In genomic region chr2:160408575-160409291, GRCh38 we compare ENCODE assay signal across 8 cellular contexts.
DNase-seq lines count a peak whose midpoint lies in the region; ATAC-seq and TF ChIP-seq lines count a peak whose summit lies in the region.

No MANE protein-coding gene starts in this region.

- H3K27me3 ChIP-seq in AG04450 (ENCODE audit: control insufficient read depth, insufficient read depth, low read length) (no peaks in the 10 kb centered on the region), ectodermal cell (ENCODE audit: control insufficient read depth, insufficient read depth, low read length, poor library complexity, severe bottlenecking) (peaks cover 19% of the 10 kb centered on the region)

- DNase-seq in AG04450 (ENCODE audit: low read depth, low spot score) (no peak), LHCN-M2 (ENCODE audit: low read depth) (peak; percentile 37), naive B cell (no peak), cerebellar nuclear complex (lab: John Stamatoyannopoulos, UW) (no peak), germinal center (ENCODE audit: low spot score) (no peak), NAMALWA (ENCODE audit: low spot score) (no peak), foreskin melanocyte (no peak)

- TF ChIP-seq CTCF in AG04450 (IDR thresholded peaks at IDR 0.05; ENCODE audit: low read depth, low read length) = no peak; the same call in none of the 2 replicates

- H3K4me3 Mint-ChIP-seq in naive B cell = peak overlapping the region; percentile 88 to 96 (median 94)

- H3K4me1 Mint-ChIP-seq in naive B cell = peaks cover 44 to 75% (median 72%) of the 10 kb centered on the region in 3 donors

- peak overlapping the region; percentile 47 to 96 (median 94) for H3K27ac Mint-ChIP-seq in naive B cell

- CTCF ChIA-PET in AG04450 (lab: Charles Lee) = interaction anchor here (1.0 kb wide), 1 partner anchor 561 kb away, joined by 4 read pairs; no protein-coding TSS in a partner anchor

- H3K27ac ChIP-seq in AG04450 (ENCODE audit: low read depth, low read length) = peak overlapping the region; percentile 62
- peak overlapping the region; percentile 64 for H3K27ac ChIP-seq in ectodermal cell (ENCODE audit: insufficient read depth, low read depth, low read length, poor library complexity, severe bottlenecking)

- 11% methylated on average over 16 of the region's 16 CpGs for WGBS in ectodermal cell, 2 experiments

- POLR2A ChIA-PET in AG04450 (lab: Yijun Ruan, JAX) = interaction anchor here (0.7 kb wide), 1 partner anchor 87 kb away, joined by 3 read pairs; no protein-coding TSS in a partner anchor

- no peaks in the 10 kb centered on the region for H3K27me3 Mint-ChIP-seq in naive B cell

- H3K4me3 ChIP-seq in AG04450 (ENCODE audit: low read depth, low read length) (peak overlapping the region; percentile 52), ectodermal cell (ENCODE audit: insufficient read depth, low read depth, low read length) (peak overlapping the region; percentile 41)

- H3K36me3 Mint-ChIP-seq in naive B cell = peaks cover 0 to 7% of the 10 kb centered on the region in 2 donors

- ATAC-seq in naive B cell (ENCODE audit: low read depth in 2 of 2) = no peak

- no peaks in the 10 kb centered on the region for H3K36me3 ChIP-seq in ectodermal cell (ENCODE audit: control insufficient read depth, insufficient read depth, low read length)

- no peaks in the 10 kb centered on the region for H3K9me3 Mint-ChIP-seq in naive B cell

- H3K9me3 ChIP-seq in AG04450 (ENCODE audit: control insufficient read depth, insufficient read depth, low read length) (no peaks in the 10 kb centered on the region; the same call in 1 of the 2 replicates), ectodermal cell (ENCODE audit: control insufficient read depth, low read length) (no peaks in the 10 kb centered on the region)

- peaks cover 9% of the 10 kb centered on the region for H3K4me1 ChIP-seq in ectodermal cell (ENCODE audit: control insufficient read depth, insufficient read depth, low read length)
